ENCODE assay signal across 22 cellular contexts in the genomic region with DNA sequence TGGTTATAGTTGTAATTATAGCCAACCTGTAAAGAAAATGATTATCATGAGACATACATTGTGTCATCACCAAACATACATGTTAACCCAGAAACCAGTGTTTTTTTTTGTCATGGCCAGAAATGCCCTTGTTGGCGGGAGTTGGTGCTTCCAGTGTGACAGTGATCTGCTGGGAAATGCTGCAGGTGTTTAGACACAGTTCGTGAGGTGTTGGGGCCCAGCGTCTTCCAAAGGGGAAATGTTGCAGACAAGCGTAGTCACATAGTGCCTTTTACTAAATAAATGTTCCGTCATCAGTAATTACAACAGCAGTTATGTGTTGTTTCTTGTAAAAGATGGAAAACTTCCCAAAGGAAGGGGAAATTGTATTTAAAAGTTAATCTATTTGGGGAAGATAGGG.
"Had no signal": no experiment of that assay in that cellular context is flagged by ENCODE, and none has a peak within 500 bp of the region (broad histone marks: within the 10 kb centered on the region; RNA-seq: fewer than 3 reads in every experiment).

No MANE protein-coding gene starts in this region.

- ATAC-seq: effector memory CD8-positive, alpha-beta T cell; foreskin keratinocyte; gastroesophageal sphincter; heart left ventricle; left cardiac atrium; left lung; left ventricle myocardium superior; lower lobe of right lung; mucosa of descending colon had no signal

- H3K27me3 ChIP-seq: colonic mucosa, esophagus muscularis mucosa, foreskin keratinocyte, gastroesophageal sphincter, heart left ventricle, left lung had no signal

- H3K9me3 ChIP-seq: colonic mucosa, esophagus muscularis mucosa, gastroesophageal sphincter, heart left ventricle, left lung, lower lobe of right lung, mucosa of descending colon had no signal

- FAIRE-seq: endometrium, endothelial cell of umbilical vein, frontal cortex, islet of Langerhans, keratinocyte had no signal

- H3K4me3 ChIP-seq: colonic mucosa, esophagus muscularis mucosa, gastroesophageal sphincter, heart left ventricle, left lung, lower lobe of right lung, mucosa of descending colon had no signal

- H3K4me1 ChIP-seq: colonic mucosa, foreskin keratinocyte, gastroesophageal sphincter, left lung, lower lobe of right lung had no signal

- H3K27ac ChIP-seq: colonic mucosa, esophagus muscularis mucosa, foreskin keratinocyte, gastroesophageal sphincter, heart left ventricle, left lung, lower lobe of right lung had no signal

- DNase-seq: colonic mucosa; cortex of kidney; effector CD8-positive, alpha-beta T cell; effector memory CD8-positive, alpha-beta T cell; endodermal cell; foreskin keratinocyte; heart left ventricle; hippocampal formation; left cardiac atrium; left lung; left ventricle myocardium superior; lower lobe of right lung; mesenchymal stem cell; mucosa of descending colon; naive B cell had no signal
